2 cellular contexts compared by ENCODE assay signal in genomic region chr19:12930002-12930645, GRCh38.
TF ChIP-seq lines count a peak whose summit lies in the region.

No MANE protein-coding gene starts in this region.

TF ChIP-seq in K562, 482 proteins besides CTCF, POLR2A, EP300 and RAD21:
- TF ChIP-seq POLR2G (IDR thresholded peaks at IDR 0.05; ENCODE audit: low read depth, low read length) (peak; percentile 54), RBFOX2 (IDR thresholded peaks at IDR 0.05; ENCODE audit: low read depth, low read length) (peak; percentile 51), MITF (IDR thresholded peaks at IDR 0.05) (no peak)
TF ChIP-seq in K562: peak in this region for 2.

TF ChIP-seq in WTC11, 78 proteins besides CTCF, POLR2A, EP300 and RAD21:
- TF ChIP-seq KAT7 (CRISPR knock-in tag; IDR thresholded peaks at IDR 0.05; ENCODE audit: borderline replicate concordance): no peak
- TF ChIP-seq, protein P1, sequence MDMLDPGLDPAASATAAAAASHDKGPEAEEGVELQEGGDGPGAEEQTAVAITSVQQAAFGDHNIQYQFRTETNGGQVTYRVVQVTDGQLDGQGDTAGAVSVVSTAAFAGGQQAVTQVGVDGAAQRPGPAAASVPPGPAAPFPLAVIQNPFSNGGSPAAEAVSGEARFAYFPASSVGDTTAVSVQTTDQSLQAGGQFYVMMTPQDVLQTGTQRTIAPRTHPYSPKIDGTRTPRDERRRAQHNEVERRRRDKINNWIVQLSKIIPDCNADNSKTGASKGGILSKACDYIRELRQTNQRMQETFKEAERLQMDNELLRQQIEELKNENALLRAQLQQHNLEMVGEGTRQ (CRISPR knock-in tag; IDR thresholded peaks at IDR 0.05): no peak
- no peak for TF ChIP-seq ZNF317 (CRISPR knock-in tag; IDR thresholded peaks at IDR 0.05; ENCODE audit: borderline replicate concordance, low read depth)
- TF ChIP-seq GTF2I (CRISPR knock-in tag; conservative IDR thresholded peaks at IDR 0.05): no peak
- no peak for TF ChIP-seq ELF4 (CRISPR knock-in tag; IDR thresholded peaks at IDR 0.05; ENCODE audit: low read depth)
- TF ChIP-seq CBFB (CRISPR knock-in tag; IDR thresholded peaks at IDR 0.05; ENCODE audit: low read depth): no peak
- TF ChIP-seq, protein P2, sequence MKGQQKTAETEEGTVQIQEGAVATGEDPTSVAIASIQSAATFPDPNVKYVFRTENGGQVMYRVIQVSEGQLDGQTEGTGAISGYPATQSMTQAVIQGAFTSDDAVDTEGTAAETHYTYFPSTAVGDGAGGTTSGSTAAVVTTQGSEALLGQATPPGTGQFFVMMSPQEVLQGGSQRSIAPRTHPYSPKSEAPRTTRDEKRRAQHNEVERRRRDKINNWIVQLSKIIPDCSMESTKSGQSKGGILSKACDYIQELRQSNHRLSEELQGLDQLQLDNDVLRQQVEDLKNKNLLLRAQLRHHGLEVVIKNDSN (CRISPR knock-in tag; IDR thresholded peaks at IDR 0.05): no peak
- TF ChIP-seq ZNF232 (CRISPR knock-in tag; IDR thresholded peaks at IDR 0.05): no peak
- TF ChIP-seq E2F5 (CRISPR knock-in tag; IDR thresholded peaks at IDR 0.05): no peak
- no peak for TF ChIP-seq ZNF121 (CRISPR knock-in tag; IDR thresholded peaks at IDR 0.05)
- no peak for TF ChIP-seq TEAD4 (CRISPR knock-in tag; IDR thresholded peaks at IDR 0.05)
- TF ChIP-seq FOXK1 (CRISPR knock-in tag; IDR thresholded peaks at IDR 0.05): no peak
- TF ChIP-seq, protein P3, sequence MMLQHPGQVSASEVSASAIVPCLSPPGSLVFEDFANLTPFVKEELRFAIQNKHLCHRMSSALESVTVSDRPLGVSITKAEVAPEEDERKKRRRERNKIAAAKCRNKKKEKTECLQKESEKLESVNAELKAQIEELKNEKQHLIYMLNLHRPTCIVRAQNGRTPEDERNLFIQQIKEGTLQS (CRISPR knock-in tag; conservative IDR thresholded peaks at IDR 0.05): no peak
- no peak for TF ChIP-seq FOXP1 (CRISPR knock-in tag; IDR thresholded peaks at IDR 0.05; ENCODE audit: borderline replicate concordance)
- TF ChIP-seq, protein P4, sequence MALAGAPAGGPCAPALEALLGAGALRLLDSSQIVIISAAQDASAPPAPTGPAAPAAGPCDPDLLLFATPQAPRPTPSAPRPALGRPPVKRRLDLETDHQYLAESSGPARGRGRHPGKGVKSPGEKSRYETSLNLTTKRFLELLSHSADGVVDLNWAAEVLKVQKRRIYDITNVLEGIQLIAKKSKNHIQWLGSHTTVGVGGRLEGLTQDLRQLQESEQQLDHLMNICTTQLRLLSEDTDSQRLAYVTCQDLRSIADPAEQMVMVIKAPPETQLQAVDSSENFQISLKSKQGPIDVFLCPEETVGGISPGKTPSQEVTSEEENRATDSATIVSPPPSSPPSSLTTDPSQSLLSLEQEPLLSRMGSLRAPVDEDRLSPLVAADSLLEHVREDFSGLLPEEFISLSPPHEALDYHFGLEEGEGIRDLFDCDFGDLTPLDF (CRISPR knock-in tag; IDR thresholded peaks at IDR 0.05): no peak
- no peak for TF ChIP-seq ATF1 (CRISPR knock-in tag; IDR thresholded peaks at IDR 0.05)
- TF ChIP-seq TP53 (CRISPR knock-in tag; IDR thresholded peaks at IDR 0.05): no peak
